In genomic region chr1:228464487-228464983, GRCh38 we compare ENCODE assay signal across 9 cellular contexts. TPM values are rescaled to one million over a fixed set of nuclear protein-coding genes. Genes with fewer than 3 reads are reported as not detected.
DNase-seq lines count a peak whose midpoint lies in the region; ATAC-seq and TF ChIP-seq lines count a peak whose summit lies in the region.
"Had no signal": no experiment of that assay in that cellular context is flagged by ENCODE, and none has a peak within 500 bp of the region (broad histone marks: within the 10 kb centered on the region; RNA-seq: fewer than 3 reads in every experiment).

No MANE protein-coding gene starts in this region.

- no peak overlapping the region for H3K4me2 ChIP-seq in Karpas-422 (ENCODE audit: low read depth, low read length, poor library complexity, severe bottlenecking)

- H3K9ac ChIP-seq in Karpas-422 (ENCODE audit: low read length), result no peak overlapping the region

- TF ChIP-seq POLR2A in GM10847 (IDR thresholded peaks at IDR 0.05; ENCODE audit: extremely low read depth, insufficient read length), result peak; percentile 50

- H3K4me3 ChIP-seq in dorsolateral prefrontal cortex (peak overlapping the region; percentile 19 to 75 (median 57)), Karpas-422 (ENCODE audit: low read length) (no peak overlapping the region)

- H4K20me1 ChIP-seq in Karpas-422 (ENCODE audit: insufficient read depth, low read depth, low read length), result no peaks in the 10 kb centered on the region

- no peaks in the 10 kb centered on the region for H3K9me3 ChIP-seq in Karpas-422 (ENCODE audit: low read length)

- H3K4me1 ChIP-seq in Karpas-422 (ENCODE audit: low read length), result no peaks in the 10 kb centered on the region

- H2AFZ ChIP-seq in Karpas-422 (ENCODE audit: low read length), result no peak overlapping the region

- intact Hi-C loops in dorsolateral prefrontal cortex (cut with DNase I), result no loop called here

- TF ChIP-seq CTCF in dorsolateral prefrontal cortex (IDR thresholded peaks at IDR 0.05 in 54 of 56, conservative IDR thresholded peaks at IDR 0.05 in 2 of 56; ENCODE audit: low read depth in 1 of 56, partially characterized antibody in 56 of 56), result peak in 6 of 56 donors; percentile 8 to 21 (median 10)

- H3K9me2 ChIP-seq in Karpas-422 (replicated peaks; ENCODE audit: insufficient read depth, low read length), result no peaks in the 10 kb centered on the region

- peak; percentile 97 for DNase-seq in NCI-H2081 (lab: John Stamatoyannopoulos, UW)
- DNase-seq in activated CD4-positive, alpha-beta T cell treated with anti-CD3 and anti-CD28 coated beads, Interleukin-2, amount 50 U/mL, for 48 hours, result peak; percentile 87 to 91
- peak; percentile 65 to 94 (median 87) for DNase-seq in dorsolateral prefrontal cortex
- peak; percentile 67 to 81 for DNase-seq in lung microvascular endothelial cell (ENCODE audit: low read depth in 2 of 2)
- peak; percentile 67 for DNase-seq in stimulated activated CD8-positive, alpha-beta memory T cell treated with anti-CD3 and anti-CD28 coated beads, Interleukin-12 subunit alpha, Interleukin-12 subunit beta, amount 100 ng/mL, for 4 hours (ENCODE audit: low read depth)
- no peak for DNase-seq in Karpas-422

- H3K27me3 ChIP-seq in dorsolateral prefrontal cortex (peaks cover 0 to 75% (median 26%) of the 10 kb centered on the region in 45 donors), Karpas-422 (ENCODE audit: low read length) (no peaks in the 10 kb centered on the region)

- H3K27ac ChIP-seq in dorsolateral prefrontal cortex (peak overlapping the region in 2 of 59 donors; percentile 15 to 57), Karpas-422 (ENCODE audit: low read length) (no peak overlapping the region)
- H3K27ac ChIP-seq: epithelial cell of prostate had no signal

- no peaks in the 10 kb centered on the region for H3K36me3 ChIP-seq in Karpas-422 (ENCODE audit: insufficient read depth, low read length)

- ATAC-seq in HG02610 (IDR thresholded peaks at IDR 0.05; ENCODE audit: unreplicated experiment), result peak; percentile 44

- no peaks in the 10 kb centered on the region for H3K79me2 ChIP-seq in Karpas-422 (ENCODE audit: low read length)

RNA-seq across cellular contexts. Expression of gene RNF187, which starts 22.6 kb away (rescaled TPM):
- 100 to 1,000 TPM; 154 to 378 (median 280) TPM for total RNA-seq in dorsolateral prefrontal cortex
- total RNA-seq in lung microvascular endothelial cell, result 32.5 and 53.6 TPM in 2 replicates
- 127 and 268 TPM in 2 replicates for total RNA-seq in Karpas-422 (2014; rRNA removed; shearing (Covaris generic); ENCODE audit: low replicate concordance)

RNA-seq across cellular contexts. Expression of gene TRIM17, which starts 47.9 kb away (rescaled TPM):
- total RNA-seq in dorsolateral prefrontal cortex (10 to 100 TPM in 116 of 120 experiments, 1 to 10 TPM in 4; 8.5 to 40.4 (median 21.4) TPM), lung microvascular endothelial cell (not detected in 2 replicates)
- 0.29 TPM in 1 of 2 replicates, not detected in the other for total RNA-seq in Karpas-422 (2014; rRNA removed; shearing (Covaris generic); ENCODE audit: low replicate concordance)

RNA-seq across cellular contexts. Expression of gene TRIM11, which starts 57.9 kb away (rescaled TPM):
- total RNA-seq in dorsolateral prefrontal cortex (10 to 100 TPM; 15.7 to 36.4 (median 25.3) TPM), lung microvascular endothelial cell (8.7 and 12.3 TPM in 2 replicates)
- total RNA-seq in Karpas-422 (2014; rRNA removed; shearing (Covaris generic); ENCODE audit: low replicate concordance), result 27.7 and 39.5 TPM in 2 replicates
